ENCODE assay signal across 16 cellular contexts in the genomic region with DNA sequence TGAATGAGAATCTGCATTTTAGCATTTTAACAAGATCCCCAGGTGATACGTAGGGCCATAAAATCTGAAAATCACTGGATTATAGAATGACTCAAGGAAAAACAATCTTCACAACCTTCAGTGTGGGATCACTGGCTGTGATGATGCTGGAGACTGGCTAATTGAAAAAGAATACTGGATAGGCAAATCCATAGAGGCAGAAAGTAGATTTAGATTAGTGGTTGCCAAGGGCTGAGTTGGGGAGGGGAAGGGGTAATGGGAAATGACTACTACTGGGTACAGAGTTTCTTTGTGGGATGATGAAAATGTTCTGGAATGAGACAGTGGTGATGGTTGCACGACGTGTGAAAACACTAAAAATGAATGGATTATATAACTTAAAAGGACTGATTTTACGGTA.
DNase-seq lines count a peak whose midpoint lies in the region; ATAC-seq and TF ChIP-seq lines count a peak whose summit lies in the region.
"Had no signal": no experiment of that assay in that cellular context is flagged by ENCODE, and none has a peak within 500 bp of the region (broad histone marks: within the 10 kb centered on the region; RNA-seq: fewer than 3 reads in every experiment).

No MANE protein-coding gene starts in this region.

- H3K18ac ChIP-seq in mesenchymal stem cell (ENCODE audit: low read depth in 1 of 2, low read length in 2 of 2) = no peak overlapping the region

- no peak overlapping the region for H3K14ac ChIP-seq in mesenchymal stem cell (ENCODE audit: low read length in 2 of 2)

- 96% methylated on average over 4 of the region's 4 CpGs for WGBS in mesenchymal stem cell

- H3K9me3 Mint-ChIP-seq in Caco-2 (ENCODE audit: unreplicated experiment) = no peaks in the 10 kb centered on the region
- H3K9me3 Mint-ChIP-seq in CD8-positive, alpha-beta T cell = no peaks in the 10 kb centered on the region
- H3K9me3 Mint-ChIP-seq: CD4-positive, CD25-positive, alpha-beta regulatory T cell had no signal

- no peak overlapping the region for H3K27ac Mint-ChIP-seq in Caco-2 (ENCODE audit: unreplicated experiment)
- no peak overlapping the region for H3K27ac Mint-ChIP-seq in CD8-positive, alpha-beta T cell

- H3K79me1 ChIP-seq in mesenchymal stem cell (replicated peaks; ENCODE audit: low read length, poor library complexity, severe bottlenecking) = peaks cover 6% of the 10 kb centered on the region

- H3K27me3 Mint-ChIP-seq in Caco-2 (ENCODE audit: insufficient read depth, unreplicated experiment) = no peaks in the 10 kb centered on the region
- H3K27me3 Mint-ChIP-seq in CD8-positive, alpha-beta T cell (ENCODE audit: low read depth) = no peaks in the 10 kb centered on the region
- H3K27me3 Mint-ChIP-seq: CD4-positive, CD25-positive, alpha-beta regulatory T cell had no signal

- in situ Hi-C loops in astrocyte of the spinal cord (cut with HindIII; ENCODE audit: low sequenced_read_pairs) = no loop called here

- H3K4me3 Mint-ChIP-seq in Caco-2 (ENCODE audit: unreplicated experiment) = peak overlapping the region; percentile 9
- H3K4me3 Mint-ChIP-seq in CD8-positive, alpha-beta T cell = no peak overlapping the region
- H3K4me3 Mint-ChIP-seq: CD4-positive, CD25-positive, alpha-beta regulatory T cell had no signal

- intact Hi-C loops in Caco-2 (cut with micrococcal nuclease; ENCODE audit: unreplicated experiment) (no loop called here), ascending aorta (cut with DNase I) (no loop called here)
- intact Hi-C loops in CD8-positive, alpha-beta T cell (cut with DNase I, micrococcal nuclease) = no loop called here

- CTCF ChIA-PET in Caco-2 (lab: Charles Lee) = no interaction called here
- CTCF ChIA-PET in CD8-positive, alpha-beta T cell (lab: Charles Lee) = interaction anchor here (0.7 kb wide), 1 partner anchor 1964 kb away, joined by 3 read pairs; no protein-coding TSS in a partner anchor

- H4K8ac ChIP-seq in mesenchymal stem cell (ENCODE audit: low read length) = no peak overlapping the region

- no peak overlapping the region for H3K23ac ChIP-seq in mesenchymal stem cell (ENCODE audit: low read length in 2 of 2)

- no peak for ATAC-seq in CD8-positive, alpha-beta T cell
- ATAC-seq in HG02885 (IDR thresholded peaks at IDR 0.05; ENCODE audit: poor library complexity, unreplicated experiment) = no peak

- BruUV-seq in Caco-2 (replicated peaks; lab: Mats Ljungman, UMichigan) = no TSS peak

- no peak overlapping the region for H3K4me2 ChIP-seq in mesenchymal stem cell (ENCODE audit: low read length, poor library complexity, severe bottlenecking)
- H3K4me2 ChIP-seq: KMS-11, PC-9 had no signal

- H3K36me3 ChIP-seq in Caco-2 (ENCODE audit: control insufficient read depth, insufficient read depth, low read length) (no peaks in the 10 kb centered on the region), ascending aorta (no peaks in the 10 kb centered on the region), mesenchymal stem cell (ENCODE audit: control insufficient read depth in 1 of 2, insufficient read depth in 2 of 2, low read depth in 1 of 2, low read length in 2 of 2) (peaks cover 3 to 5% of the 10 kb centered on the region in 2 experiments)
- no peaks in the 10 kb centered on the region for H3K36me3 ChIP-seq in CD8-positive, alpha-beta T cell (ENCODE audit: insufficient read depth, low read length)
- H3K36me3 ChIP-seq: BE2C had no signal

- H2BK120ac ChIP-seq in mesenchymal stem cell (ENCODE audit: low read depth, low read length) = no peak overlapping the region

- H3K4me1 Mint-ChIP-seq in Caco-2 (ENCODE audit: low read depth, unreplicated experiment) = peaks cover 12% of the 10 kb centered on the region
- H3K4me1 Mint-ChIP-seq in CD8-positive, alpha-beta T cell (ENCODE audit: low read depth) = no peaks in the 10 kb centered on the region

- no peak overlapping the region for H3K27ac ChIP-seq in CD8-positive, alpha-beta T cell (ENCODE audit: low read depth, low read length)
- H3K27ac ChIP-seq in ascending aorta (no peak overlapping the region), mesenchymal stem cell (ENCODE audit: low read length, poor library complexity, severe bottlenecking) (no peak overlapping the region)
- H3K27ac ChIP-seq: KMS-11, PC-9 had no signal

- H3K36me3 Mint-ChIP-seq in Caco-2 (ENCODE audit: insufficient read depth, unreplicated experiment) = no peaks in the 10 kb centered on the region
- H3K36me3 Mint-ChIP-seq in CD8-positive, alpha-beta T cell = peaks cover 17% of the 10 kb centered on the region

- H3K4me3 ChIP-seq in Caco-2 (ENCODE audit: low read depth, low read length) (no peak overlapping the region), astrocyte of the spinal cord (ENCODE audit: low read depth, low read length) (no peak overlapping the region), ascending aorta (no peak overlapping the region), mesenchymal stem cell (ENCODE audit: insufficient read depth in 1 of 2, low read depth in 1 of 2, low read length in 2 of 2) (no peak overlapping the region)
- no peak overlapping the region for H3K4me3 ChIP-seq in CD8-positive, alpha-beta T cell (ENCODE audit: low read depth, low read length)
- H3K4me3 ChIP-seq: PC-9 had no signal

- H2AFZ ChIP-seq in mesenchymal stem cell (ENCODE audit: low read depth, low read length) = no peak overlapping the region
- H2AFZ ChIP-seq: PC-9 had no signal

- H3K4me1 ChIP-seq in Caco-2 (no peaks in the 10 kb centered on the region), ascending aorta (no peaks in the 10 kb centered on the region), mesenchymal stem cell (ENCODE audit: control insufficient read depth, insufficient read depth, low read depth, low read length) (no peaks in the 10 kb centered on the region)
- H3K4me1 ChIP-seq in CD8-positive, alpha-beta T cell (ENCODE audit: insufficient read depth, low read length) = no peaks in the 10 kb centered on the region
- H3K4me1 ChIP-seq: BE2C had no signal

- H3K9me3 ChIP-seq in Caco-2 = no peaks in the 10 kb centered on the region
- H3K9me3 ChIP-seq in CD8-positive, alpha-beta T cell (ENCODE audit: low read length) = no peaks in the 10 kb centered on the region
- no peaks in the 10 kb centered on the region for H3K9me3 ChIP-seq in ascending aorta
- no peaks in the 10 kb centered on the region for H3K9me3 ChIP-seq in mesenchymal stem cell (ENCODE audit: control insufficient read depth, low read length)
- H3K9me3 ChIP-seq: BE2C had no signal

- no peak for TF ChIP-seq CTCF in Caco-2 (IDR thresholded peaks at IDR 0.05; ENCODE audit: insufficient read depth in 1 of 2, low read depth in 1 of 2, low read length in 1 of 2, severe bottlenecking in 1 of 2, unreplicated experiment in 1 of 2)
- no peak for TF ChIP-seq CTCF in astrocyte of the spinal cord (IDR thresholded peaks at IDR 0.05; ENCODE audit: low read depth, low read length)
- TF ChIP-seq CTCF in CD8-positive, alpha-beta T cell (IDR thresholded peaks at IDR 0.05) = no peak
- no peak for TF ChIP-seq CTCF in ascending aorta (IDR thresholded peaks at IDR 0.05)

- H3K27me3 ChIP-seq in Caco-2 (replicated peaks; ENCODE audit: control insufficient read depth, insufficient read depth, low read length) = no peaks in the 10 kb centered on the region
- no peaks in the 10 kb centered on the region for H3K27me3 ChIP-seq in CD8-positive, alpha-beta T cell (ENCODE audit: insufficient read depth, low read length)
- H3K27me3 ChIP-seq in ascending aorta = no peaks in the 10 kb centered on the region
- H3K27me3 ChIP-seq in mesenchymal stem cell (ENCODE audit: control insufficient read depth in 1 of 2, insufficient read depth in 1 of 2, low read length in 2 of 2) = no peaks in the 10 kb centered on the region
- H3K27me3 ChIP-seq: BE2C had no signal

- DNase-seq in Caco-2 (no peak), LHCN-M2 (ENCODE audit: low read depth) (peak; percentile 27), astrocyte of the spinal cord (ENCODE audit: low read depth, low spot score) (peak; percentile 12), non-pigmented ciliary epithelial cell (ENCODE audit: low read depth) (peak; percentile 11), ascending aorta (ENCODE audit: low spot score in 2 of 2) (no peak), mesenchymal stem cell (no peak)
- no peak for DNase-seq in CD8-positive, alpha-beta T cell
- DNase-seq: BE2C; CD4-positive, CD25-positive, alpha-beta regulatory T cell; NCI-H1417 treated with DMSO at 0.1 percent for 48 hours; NCI-H187 treated with DMSO at 0.1 percent for 48 hours; NCI-H226; NCI-H524; PC-9 had no signal

- H3K4ac ChIP-seq in mesenchymal stem cell (ENCODE audit: low read depth in 1 of 2, low read length in 2 of 2) = no peak overlapping the region

- H2AK5ac ChIP-seq in mesenchymal stem cell (ENCODE audit: low read length, severe bottlenecking) = no peak overlapping the region

- no peak overlapping the region for H3K9ac ChIP-seq in mesenchymal stem cell (ENCODE audit: low read length)
- H3K9ac ChIP-seq: KMS-11 had no signal

- H2BK12ac ChIP-seq in mesenchymal stem cell (ENCODE audit: low read length in 2 of 2) = no peak overlapping the region

- no peak overlapping the region for H4K91ac ChIP-seq in mesenchymal stem cell (ENCODE audit: low read length)

- POLR2A ChIA-PET in Caco-2 (lab: Charles Lee) = no interaction called here
- POLR2A ChIA-PET in CD8-positive, alpha-beta T cell (lab: Charles Lee) = no interaction called here

- no peak overlapping the region for H2BK5ac ChIP-seq in mesenchymal stem cell (ENCODE audit: low read depth, low read length, poor library complexity, severe bottlenecking)

- H2BK15ac ChIP-seq in mesenchymal stem cell (ENCODE audit: low read depth, poor library complexity, severe bottlenecking) = no peak overlapping the region

Comparison
In these comparisons a context has a peak if more than half of its experiments do, and no peak if none do; other contexts are left out.
1. DNase-seq: peak in LHCN-M2 (single experiment), astrocyte of the spinal cord (single experiment) and non-pigmented ciliary epithelial cell (single experiment); none in Caco-2 (0 of 2), CD8-positive, alpha-beta T cell (0 of 7), ascending aorta (0 of 2) and mesenchymal stem cell (single experiment).